9 cellular contexts compared by ENCODE assay signal in genomic region chr12:130335517-130336392, GRCh38. TPM values are rescaled to one million over a fixed set of nuclear protein-coding genes. Genes with fewer than 3 reads are reported as not detected.
DNase-seq lines count a peak whose midpoint lies in the region; ATAC-seq and TF ChIP-seq lines count a peak whose summit lies in the region.
"Had no signal": no experiment of that assay in that cellular context is flagged by ENCODE, and none has a peak within 500 bp of the region (broad histone marks: within the 10 kb centered on the region; RNA-seq: fewer than 3 reads in every experiment).

No MANE protein-coding gene starts in this region.

- ATAC-seq in GM21360 (IDR thresholded peaks at IDR 0.05; ENCODE audit: unreplicated experiment), result no peak

- no peaks in the 10 kb centered on the region for H3K79me2 ChIP-seq in OCI-LY3 (ENCODE audit: low read length)

- H3K4me3 ChIP-seq in OCI-LY3 (ENCODE audit: low read length) (no peak overlapping the region), MG63 (no peak overlapping the region)

- H3K27ac ChIP-seq in OCI-LY3 (ENCODE audit: low read length), result no peak overlapping the region

- H3K27me3 ChIP-seq in OCI-LY3 (ENCODE audit: low read depth, low read length), result no peaks in the 10 kb centered on the region
- H3K27me3 ChIP-seq in MG63, result peaks cover 3% of the 10 kb centered on the region; the same call in 1 of the 2 replicates

- H3K9me3 ChIP-seq in OCI-LY3 (ENCODE audit: insufficient read depth, low read length) (no peaks in the 10 kb centered on the region), MG63 (no peaks in the 10 kb centered on the region)

- no peak overlapping the region for H2AFZ ChIP-seq in OCI-LY3 (ENCODE audit: low read depth, low read length)

- H3K36me3 ChIP-seq in OCI-LY3 (replicated peaks; ENCODE audit: low read depth, low read length) (no peaks in the 10 kb centered on the region), MG63 (no peaks in the 10 kb centered on the region)

- H3K4me2 ChIP-seq in OCI-LY3 (ENCODE audit: low read length), result no peak overlapping the region

- no peaks in the 10 kb centered on the region for H4K20me1 ChIP-seq in OCI-LY3 (ENCODE audit: insufficient read depth, low read length)

- peak; percentile 35 to 75 for DNase-seq in NCI-H524 (lab: John Stamatoyannopoulos, UW)
- no peak for DNase-seq in NCI-H524 treated with DMSO at 0.1 percent for 48 hours (lab: John Stamatoyannopoulos, UW)
- DNase-seq in HT1080 (ENCODE audit: low read depth), result peak; percentile 28
- peak; percentile 74 for DNase-seq in dedifferentiated amniotic fluid mesenchymal stem cell (ENCODE audit: extremely low spot score)
- DNase-seq in middle frontal gyrus (ENCODE audit: extremely low spot score, low spot score), result peak; percentile 69
- DNase-seq in MG63, result no peak

- TF ChIP-seq CTCF in OCI-LY3 (IDR thresholded peaks at IDR 0.05; ENCODE audit: low read depth, low read length), result peak; percentile 79

- H3K4me1 ChIP-seq in OCI-LY3 (ENCODE audit: low read length), result no peaks in the 10 kb centered on the region

- no peak overlapping the region for H3K9ac ChIP-seq in OCI-LY3 (ENCODE audit: low read length)

RNA-seq across cellular contexts. Expression of gene PIWIL1, which starts 1.9 kb away (rescaled TPM):
- total RNA-seq in HT1080 (2014; rRNA removed; shearing (Covaris generic)), result not detected in 2 replicates
- not detected in 2 replicates for polyA plus RNA-seq in HT1080 (2015; cell fraction: cytosol; rRNA removed)
- not detected in 2 replicates for polyA plus RNA-seq in HT1080 (2015; cell fraction: nucleus; rRNA removed)
- not detected in 2 replicates for total RNA-seq in MG63 (2014; rRNA removed; shearing (Covaris generic); ENCODE audit: low replicate concordance)
- total RNA-seq: CD8-positive, alpha-beta memory T cell had no signal
- polyA plus RNA-seq: CD8-positive, alpha-beta memory T cell had no signal

Comparison
In these comparisons a context has a peak if more than half of its experiments do, and no peak if none do; other contexts are left out.
1. DNase-seq: peak in NCI-H524 (2 of 2), HT1080 (single experiment), dedifferentiated amniotic fluid mesenchymal stem cell (single experiment) and middle frontal gyrus (single experiment); none in NCI-H524 treated with DMSO at 0.1 percent for 48 hours (single experiment) and MG63 (single experiment).